Comparison of ENCODE assay signal across 29 cellular contexts in the genomic region with DNA sequence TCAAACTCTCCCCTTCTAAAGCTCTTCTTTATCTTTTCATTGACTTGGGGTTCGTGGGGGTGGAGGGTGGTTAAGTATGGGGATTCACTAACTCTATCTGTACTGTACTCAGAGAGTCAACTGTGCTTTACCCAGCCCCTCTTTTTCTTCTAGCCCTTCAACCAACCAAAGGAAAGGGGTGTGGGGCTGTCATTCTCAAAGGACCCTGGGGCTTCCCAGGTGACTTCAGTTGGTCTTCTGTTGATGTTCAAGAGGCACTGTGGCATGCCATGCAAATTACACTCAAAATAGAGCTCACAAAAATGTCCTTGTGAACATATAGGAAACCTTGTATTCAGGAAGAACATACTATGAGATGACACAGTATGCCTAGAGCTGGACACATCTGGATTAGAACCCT.
"Had no signal": no experiment of that assay in that cellular context is flagged by ENCODE, and none has a peak within 500 bp of the region (broad histone marks: within the 10 kb centered on the region; RNA-seq: fewer than 3 reads in every experiment).

No MANE protein-coding gene starts in this region.

- H3K4me1 Mint-ChIP-seq: central memory CD8-positive, alpha-beta T cell; immature natural killer cell; natural killer cell; stimulated activated effector memory CD8-positive, alpha-beta T cell treated with anti-CD3 and anti-CD28 coated beads, Interleukin-12 subunit alpha, Interleukin-12 subunit beta, amount 100 ng/mL, for 72 hours had no signal

- H3K9ac ChIP-seq: neural progenitor cell, parathyroid adenoma had no signal

- H3K9me3 ChIP-seq: psoas muscle, sigmoid colon, tibial nerve had no signal

- H3K4me1 ChIP-seq: neural progenitor cell, parathyroid adenoma had no signal

- ATAC-seq: activated CD8-positive, alpha-beta memory T cell treated with anti-CD3 and anti-CD28 coated beads, Interleukin-2, amount 10 ng/mL, durations not matched to agents 7 days and 5 days; activated CD8-positive, alpha-beta T cell treated with anti-CD3 and anti-CD28 coated beads, Interleukin-2, amount 10 ng/mL, durations not matched to agents 7 days and 5 days; esophagus mucosa; natural killer cell; psoas muscle; WTC11 had no signal

- H3K27ac ChIP-seq: neural progenitor cell, parathyroid adenoma, psoas muscle, sigmoid colon, tibial nerve had no signal

- H3K4me3 ChIP-seq: neural progenitor cell, psoas muscle, sigmoid colon, tibial nerve had no signal

- H3K36me3 ChIP-seq: neural progenitor cell, sigmoid colon, tibial nerve had no signal

- H3K4me2 ChIP-seq: neural progenitor cell had no signal

- H3K27me3 Mint-ChIP-seq: dendritic cell treated with granulocyte-macrophage colony-stimulating factor and Interleukin-4, amounts not matched to agents 40 ng/mL and 50 ng/mL, for 4 days had no signal

- H2AFZ ChIP-seq: neural progenitor cell, parathyroid adenoma had no signal

- H3K27ac Mint-ChIP-seq: activated CD8-positive, alpha-beta memory T cell treated with anti-CD3 and anti-CD28 coated beads, Interleukin-2, amount 10 ng/mL, durations not matched to agents 7 days and 5 days; activated CD8-positive, alpha-beta T cell treated with anti-CD3 and anti-CD28 coated beads, Interleukin-2, amount 10 ng/mL, durations not matched to agents 7 days and 5 days; activated naive CD8-positive, alpha-beta T cell; dendritic cell treated with granulocyte-macrophage colony-stimulating factor and Interleukin-4, amounts not matched to agents 40 ng/mL and 50 ng/mL, for 4 days; endodermal cell; immature natural killer cell; natural killer cell; neural progenitor cell; stimulated activated effector memory CD8-positive, alpha-beta T cell treated with anti-CD3 and anti-CD28 coated beads, Interleukin-12 subunit alpha, Interleukin-12 subunit beta, amount 100 ng/mL, for 72 hours; WTC11 had no signal

- H3K27me3 ChIP-seq: neural progenitor cell, sigmoid colon, tibial nerve had no signal

- H3K4me3 Mint-ChIP-seq: activated CD8-positive, alpha-beta memory T cell treated with anti-CD3 and anti-CD28 coated beads, Interleukin-2, amount 10 ng/mL, durations not matched to agents 7 days and 5 days; activated CD8-positive, alpha-beta T cell treated with anti-CD3 and anti-CD28 coated beads, Interleukin-2, amount 10 ng/mL, durations not matched to agents 7 days and 5 days; activated naive CD8-positive, alpha-beta T cell; central memory CD8-positive, alpha-beta T cell; dendritic cell treated with granulocyte-macrophage colony-stimulating factor and Interleukin-4, amounts not matched to agents 40 ng/mL and 50 ng/mL, for 4 days; endodermal cell; immature natural killer cell; natural killer cell; neural progenitor cell; stimulated activated effector memory CD8-positive, alpha-beta T cell treated with anti-CD3 and anti-CD28 coated beads, Interleukin-12 subunit alpha, Interleukin-12 subunit beta, amount 100 ng/mL, for 72 hours; WTC11 had no signal

- H3K9me3 Mint-ChIP-seq: central memory CD8-positive, alpha-beta T cell; dendritic cell treated with granulocyte-macrophage colony-stimulating factor and Interleukin-4, amounts not matched to agents 40 ng/mL and 50 ng/mL, for 4 days; endodermal cell; natural killer cell; neural progenitor cell; stimulated activated effector memory CD8-positive, alpha-beta T cell treated with anti-CD3 and anti-CD28 coated beads, Interleukin-12 subunit alpha, Interleukin-12 subunit beta, amount 100 ng/mL, for 72 hours; WTC11 had no signal

- DNase-seq: activated CD4-positive, alpha-beta T cell treated with anti-CD3 and anti-CD28 coated beads, Interleukin-2, amount 50 U/mL, for 1 hour; activated CD8-positive, alpha-beta memory T cell treated with anti-CD3 and anti-CD28 coated beads, Interleukin-2, amount 10 ng/mL, durations not matched to agents 7 days and 5 days; activated CD8-positive, alpha-beta T cell treated with anti-CD3 and anti-CD28 coated beads, Interleukin-2, amount 10 ng/mL, durations not matched to agents 7 days and 5 days; activated effector memory CD4-positive, alpha-beta T cell treated with Interleukin-2 at 50 U/mL for 16 hours; activated naive CD4-positive, alpha-beta T cell treated with Interleukin-2 at 50 U/mL for 16 hours; activated T-cell treated with anti-CD3 and anti-CD28 coated beads for 4 hours; anterior cingulate cortex; endodermal cell; foreskin fibroblast; head of caudate nucleus; hypothalamus; immature natural killer cell; kidney; natural killer cell; occipital lobe; psoas muscle; sigmoid colon; small intestine; stimulated activated CD4-positive, alpha-beta T cell treated with anti-CD3 and anti-CD28 coated beads, Interleukin-4, amount 100 ng/mL, for 24 hours; T-helper 2 cell had no signal
